17 cellular contexts compared by ENCODE assay signal in the genomic region with DNA sequence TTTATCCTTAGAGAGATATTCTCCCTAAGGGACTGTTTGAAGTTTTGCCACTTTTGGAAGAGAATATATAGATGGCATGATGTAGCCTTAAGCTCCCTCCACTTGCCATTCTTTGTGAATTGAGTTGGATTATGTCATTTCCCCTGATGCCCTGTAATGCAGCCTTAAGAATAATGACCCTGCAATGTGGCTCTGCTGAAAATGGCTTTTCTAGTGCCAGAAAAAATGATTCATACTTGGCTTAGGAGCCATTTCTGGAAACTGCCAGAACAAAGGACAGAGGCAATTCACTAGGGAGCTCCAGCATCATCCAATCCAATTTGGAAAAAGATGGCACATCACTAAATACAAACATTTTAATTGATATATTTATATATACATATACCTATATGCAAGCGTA.
DNase-seq lines count a peak whose midpoint lies in the region; ATAC-seq and TF ChIP-seq lines count a peak whose summit lies in the region.
"Had no signal": no experiment of that assay in that cellular context is flagged by ENCODE, and none has a peak within 500 bp of the region (broad histone marks: within the 10 kb centered on the region; RNA-seq: fewer than 3 reads in every experiment).

No MANE protein-coding gene starts in this region.

- intact Hi-C loops in sciatic nerve (cut with DNase I) = no loop called here

- in situ Hi-C loops in astrocyte of the spinal cord (cut with HindIII; ENCODE audit: low sequenced_read_pairs) = no loop called here

- no peak overlapping the region for H3K4me3 ChIP-seq in astrocyte of the spinal cord (ENCODE audit: low read depth, low read length)
- H3K4me3 ChIP-seq: transverse colon had no signal

- DNase-seq in NCI-H1436 (lab: John Stamatoyannopoulos, UW) (peak; percentile 14), NCI-H1436 treated with DMSO at 0.1 percent for 48 hours (lab: John Stamatoyannopoulos, UW) (no peak), M059J (ENCODE audit: low read depth) (peak; percentile 27), astrocyte of the spinal cord (ENCODE audit: low read depth, low spot score) (peak; percentile 66), sciatic nerve (ENCODE audit: low spot score) (no peak), DMS79 (lab: John Stamatoyannopoulos, UW) (no peak)
- DNase-seq: activated CD4-positive, alpha-beta memory T cell treated with anti-CD3 and anti-CD28 coated beads for 36 hours; activated naive CD8-positive, alpha-beta T cell treated with anti-CD3 and anti-CD28 coated beads for 36 hours; Caco-2; DMS79 treated with DMSO at 0.1 percent for 48 hours; effector memory CD8-positive, alpha-beta T cell; NCI-H748 treated with DMSO at 0.1 percent for 48 hours; stimulated activated CD8-positive, alpha-beta memory T cell treated with anti-CD3 and anti-CD28 coated beads, Interleukin-4, amount 100 ng/mL, for 48 hours; transverse colon had no signal

- ATAC-seq in sciatic nerve = peak; percentile 62
- ATAC-seq in GM19395 (IDR thresholded peaks at IDR 0.05; ENCODE audit: unreplicated experiment) = no peak
- no peak for ATAC-seq in GM21360 (IDR thresholded peaks at IDR 0.05; ENCODE audit: unreplicated experiment)
- ATAC-seq: effector memory CD8-positive, alpha-beta T cell; HCT116 had no signal

- no peak for TF ChIP-seq CTCF in astrocyte of the spinal cord (IDR thresholded peaks at IDR 0.05; ENCODE audit: low read depth, low read length)

Comparison
In these comparisons a context has a peak if more than half of its experiments do, and no peak if none do; other contexts are left out.
1. DNase-seq: peak in NCI-H1436 (single experiment), M059J (single experiment) and astrocyte of the spinal cord (single experiment); none in NCI-H1436 treated with DMSO at 0.1 percent for 48 hours (single experiment), sciatic nerve (single experiment) and DMS79 (single experiment).